8 cellular contexts compared by ENCODE assay signal in genomic region chr2:128319457-128319772, GRCh38. TPM values are rescaled to one million over a fixed set of nuclear protein-coding genes. Genes with fewer than 3 reads are reported as not detected.
DNase-seq lines count a peak whose midpoint lies in the region; TF ChIP-seq lines count a peak whose summit lies in the region.

No MANE protein-coding gene starts in this region.

- H3K27me3 Mint-ChIP-seq in Caco-2 (ENCODE audit: insufficient read depth, unreplicated experiment) = no peaks in the 10 kb centered on the region

- intact Hi-C loops in Caco-2 (cut with micrococcal nuclease; ENCODE audit: unreplicated experiment) = loop anchor here (5.0 to 10.0 kb wide), 2 partner anchors 142 to 255 kb away; no protein-coding TSS in a partner anchor

- no peak overlapping the region for H3K27ac Mint-ChIP-seq in Caco-2 (ENCODE audit: unreplicated experiment)

- H3K27me3 ChIP-seq in Caco-2 (replicated peaks; ENCODE audit: control insufficient read depth, insufficient read depth, low read length) (no peaks in the 10 kb centered on the region), SJCRH30 (no peaks in the 10 kb centered on the region), parathyroid adenoma (ENCODE audit: control insufficient read depth, insufficient read depth, low read length) (no peaks in the 10 kb centered on the region)

- POLR2A ChIA-PET in Caco-2 (lab: Charles Lee) = no interaction called here

- TF ChIP-seq CTCF in Caco-2 (IDR thresholded peaks at IDR 0.05; ENCODE audit: insufficient read depth in 1 of 2, low read depth in 1 of 2, low read length in 1 of 2, severe bottlenecking in 1 of 2, unreplicated experiment in 1 of 2) (no peak), fibroblast of pulmonary artery (IDR thresholded peaks at IDR 0.05; ENCODE audit: low read length, missing control alignments) (no peak), parathyroid adenoma (IDR thresholded peaks at IDR 0.05) (no peak)

- H3K27ac ChIP-seq in SJCRH30 (peak overlapping the region; percentile 52), parathyroid adenoma (no peak overlapping the region)

- no peaks in the 10 kb centered on the region for H3K9me3 Mint-ChIP-seq in Caco-2 (ENCODE audit: unreplicated experiment)

- peaks cover 20% of the 10 kb centered on the region for H3K4me1 ChIP-seq in Caco-2
- H3K4me1 ChIP-seq in SJCRH30 = peaks cover 8% of the 10 kb centered on the region; the same call in 1 of the 2 replicates
- peaks cover 20% of the 10 kb centered on the region for H3K4me1 ChIP-seq in parathyroid adenoma

- H3K9me3 ChIP-seq in Caco-2 (no peaks in the 10 kb centered on the region), SJCRH30 (replicated peaks) (no peaks in the 10 kb centered on the region), parathyroid adenoma (ENCODE audit: control insufficient read depth, low read length) (no peaks in the 10 kb centered on the region)

- H2AFZ ChIP-seq in parathyroid adenoma = peak overlapping the region; percentile 75

- H3K36me3 Mint-ChIP-seq in Caco-2 (ENCODE audit: insufficient read depth, unreplicated experiment) = peaks cover 6% of the 10 kb centered on the region

- peak overlapping the region; percentile 87 for H3K4me3 Mint-ChIP-seq in Caco-2 (ENCODE audit: unreplicated experiment)

- H3K4me3 ChIP-seq in Caco-2 (ENCODE audit: low read depth, low read length) (peak overlapping the region; percentile 74), SJCRH30 (peak overlapping the region; percentile 78), fibroblast of pulmonary artery (replicated peaks; ENCODE audit: low read depth, low read length) (peak overlapping the region; percentile 56), parathyroid adenoma (ENCODE audit: low read depth, low read length) (peak overlapping the region; percentile 64)

- H3K79me2 ChIP-seq in parathyroid adenoma = peaks cover 28% of the 10 kb centered on the region

- CTCF ChIA-PET in Caco-2 (lab: Charles Lee) = no interaction called here

- H3K4me1 Mint-ChIP-seq in Caco-2 (ENCODE audit: low read depth, unreplicated experiment) = peaks cover 4% of the 10 kb centered on the region

- H3K36me3 ChIP-seq in Caco-2 (ENCODE audit: control insufficient read depth, insufficient read depth, low read length) = no peaks in the 10 kb centered on the region; the same call in 1 of the 2 replicates
- H3K36me3 ChIP-seq in SJCRH30 = no peaks in the 10 kb centered on the region
- H3K36me3 ChIP-seq in parathyroid adenoma (ENCODE audit: control insufficient read depth, insufficient read depth, low read length) = no peaks in the 10 kb centered on the region

- no peak overlapping the region for H3K9ac ChIP-seq in parathyroid adenoma

- DNase-seq in Caco-2 (no peak), SJCRH30 (no peak), fibroblast of pulmonary artery (ENCODE audit: low read depth) (no peak), H4 (ENCODE audit: low spot score) (no peak), AML-193 (lab: John Stamatoyannopoulos, UW) (no peak), NCI-H1092 (lab: John Stamatoyannopoulos, UW) (no peak), NOMO-1 treated with dmso at 0.1 percent for 144 hours (lab: John Stamatoyannopoulos, UW; ENCODE audit: unreplicated experiment) (no peak)

- peak overlapping the region; percentile 96 for H3K4me2 ChIP-seq in parathyroid adenoma (ENCODE audit: low read length)

- no TSS peak for BruUV-seq in Caco-2 (replicated peaks; lab: Mats Ljungman, UMichigan)

RNA-seq across cellular contexts. Expression of gene HS6ST1, which starts 0.7 kb away (rescaled TPM):
- total RNA-seq in Caco-2 (2022) = 17.5 and 20.3 TPM in 2 replicates
- 18.8 and 20.0 TPM in 2 replicates for total RNA-seq in SJCRH30 (2014; rRNA removed; shearing (Covaris generic))
- 20.3 and 25.3 TPM in 2 replicates for total RNA-seq in H4 (2014; rRNA removed; shearing (Covaris generic))
